Comparison of ENCODE assay signal across 24 cellular contexts in genomic region chr3:169558371-169558770, GRCh38.
"Had no signal": no experiment of that assay in that cellular context is flagged by ENCODE, and none has a peak within 500 bp of the region (broad histone marks: within the 10 kb centered on the region; RNA-seq: fewer than 3 reads in every experiment).

No MANE protein-coding gene starts in this region.

- H3K9ac ChIP-seq: neural progenitor cell had no signal

- H2AFZ ChIP-seq: neural progenitor cell had no signal

- FAIRE-seq: islet of Langerhans, TTC549 had no signal

- DNase-seq: activated CD4-positive, alpha-beta T cell treated with anti-CD3 and anti-CD28 coated beads for 36 hours; activated CD4-positive, alpha-beta T cell treated with anti-CD3 and anti-CD28 coated beads, Interleukin-2, amount 50 U/mL, for 48 hours; activated naive CD8-positive, alpha-beta T cell treated with anti-CD3 and anti-CD28 coated beads for 36 hours; activated T-cell treated with anti-CD3 and anti-CD28 coated beads for 4 hours; amniotic stem cell; dorsolateral prefrontal cortex; foreskin keratinocyte; glutamatergic neuron; hippocampal formation; left cardiac atrium; mesenchymal stem cell; mucosa of descending colon; naive B cell; sigmoid colon; stimulated activated CD4-positive, alpha-beta T cell treated with anti-CD3 and anti-CD28 coated beads, Interleukin-4, amount 100 ng/mL, for 4 hours; thyroid gland had no signal

- H3K4me1 Mint-ChIP-seq: activated CD4-positive, alpha-beta T cell treated with anti-CD3 and anti-CD28 coated beads for 36 hours; activated naive CD8-positive, alpha-beta T cell treated with anti-CD3 and anti-CD28 coated beads for 36 hours; naive B cell; stimulated activated memory B cell treated with anti-CD40 and anti-IgM and Interleukin-4, amounts not matched to agents 10 μg/mL and 1 μg/mL and 100 μg/mL, for 72 hours had no signal

- H3K4me3 Mint-ChIP-seq: activated CD4-positive, alpha-beta T cell treated with anti-CD3 and anti-CD28 coated beads for 36 hours; activated naive CD8-positive, alpha-beta T cell treated with anti-CD3 and anti-CD28 coated beads for 36 hours; activated T-helper 1 cell treated with anti-CD3 and anti-CD28 coated beads, Interleukin-12 subunit alpha, Interleukin-12 subunit beta, Interleukin-2, Interleukin-4 antibody, amounts not matched to agents 30 ng/mL and 10 ng/mL and 1 ng/mL, durations not matched to agents 14 hours and 24 hours and 36 hours; naive B cell; neural progenitor cell; stimulated activated memory B cell treated with anti-CD40 and anti-IgM and Interleukin-4, amounts not matched to agents 10 μg/mL and 1 μg/mL and 100 μg/mL, for 72 hours; T-helper 2 cell treated with Interferon-gamma antibody and Interleukin-4, amounts not matched to agents 5 μg/mL and 100 μg/mL, for 36 hours had no signal

- H3K27ac ChIP-seq: cardiac muscle cell, dorsolateral prefrontal cortex, epithelial cell of prostate, foreskin keratinocyte, neural progenitor cell, sigmoid colon, thyroid gland had no signal

- H3K27ac Mint-ChIP-seq: activated CD4-positive, alpha-beta T cell treated with anti-CD3 and anti-CD28 coated beads for 36 hours; activated naive CD8-positive, alpha-beta T cell treated with anti-CD3 and anti-CD28 coated beads for 36 hours; activated T-helper 1 cell treated with anti-CD3 and anti-CD28 coated beads, Interleukin-12 subunit alpha, Interleukin-12 subunit beta, Interleukin-2, Interleukin-4 antibody, amounts not matched to agents 30 ng/mL and 10 ng/mL and 1 ng/mL, durations not matched to agents 14 hours and 24 hours and 36 hours; naive B cell; neural progenitor cell; stimulated activated memory B cell treated with anti-CD40 and anti-IgM and Interleukin-4, amounts not matched to agents 10 μg/mL and 1 μg/mL and 100 μg/mL, for 72 hours; T-helper 2 cell treated with Interferon-gamma antibody and Interleukin-4, amounts not matched to agents 5 μg/mL and 100 μg/mL, for 36 hours had no signal

- H3K36me3 Mint-ChIP-seq: activated naive CD8-positive, alpha-beta T cell treated with anti-CD3 and anti-CD28 coated beads for 36 hours; naive B cell; neural progenitor cell; stimulated activated memory B cell treated with anti-CD40 and anti-IgM and Interleukin-4, amounts not matched to agents 10 μg/mL and 1 μg/mL and 100 μg/mL, for 72 hours had no signal

- H3K36me3 ChIP-seq: cardiac muscle cell, neural progenitor cell, sigmoid colon, thyroid gland had no signal

- H3K4me1 ChIP-seq: foreskin keratinocyte, sigmoid colon had no signal

- H3K27me3 Mint-ChIP-seq: activated CD4-positive, alpha-beta T cell treated with anti-CD3 and anti-CD28 coated beads for 36 hours; naive B cell had no signal

- H3K9me3 Mint-ChIP-seq: activated naive CD8-positive, alpha-beta T cell treated with anti-CD3 and anti-CD28 coated beads for 36 hours; activated T-helper 1 cell treated with anti-CD3 and anti-CD28 coated beads, Interleukin-12 subunit alpha, Interleukin-12 subunit beta, Interleukin-2, Interleukin-4 antibody, amounts not matched to agents 30 ng/mL and 10 ng/mL and 1 ng/mL, durations not matched to agents 14 hours and 24 hours and 36 hours; naive B cell; neural progenitor cell; stimulated activated memory B cell treated with anti-CD40 and anti-IgM and Interleukin-4, amounts not matched to agents 10 μg/mL and 1 μg/mL and 100 μg/mL, for 72 hours; T-helper 2 cell treated with Interferon-gamma antibody and Interleukin-4, amounts not matched to agents 5 μg/mL and 100 μg/mL, for 36 hours had no signal

- H3K27me3 ChIP-seq: cardiac muscle cell, dorsolateral prefrontal cortex, foreskin keratinocyte, neural progenitor cell, sigmoid colon, thyroid gland had no signal

- H3K4me3 ChIP-seq: cardiac muscle cell, mucosa of descending colon, neural progenitor cell, sigmoid colon, thyroid gland had no signal

- H3K9me3 ChIP-seq: mucosa of descending colon, sigmoid colon, thyroid gland had no signal

- H3K4me2 ChIP-seq: neural progenitor cell had no signal

- ATAC-seq: activated CD4-positive, alpha-beta T cell treated with anti-CD3 and anti-CD28 coated beads for 36 hours; foreskin keratinocyte; left cardiac atrium; mucosa of descending colon; stimulated activated memory B cell treated with anti-CD40 and anti-IgM and Interleukin-4, amounts not matched to agents 10 μg/mL and 1 μg/mL and 100 μg/mL, for 72 hours had no signal
